Comparison of ENCODE assay signal across 21 cellular contexts in genomic region chr5:141518616-141519015, GRCh38. TPM values are rescaled to one million over a fixed set of nuclear protein-coding genes. Genes with fewer than 3 reads are reported as not detected.
A peak's percentile ranks its signal among the peaks of the same experiment; 100 is the strongest.
DNase-seq lines count a peak whose midpoint lies in the region; ATAC-seq, FAIRE-seq and TF ChIP-seq lines count a peak whose summit lies in the region.
"Had no signal": no experiment of that assay in that cellular context is flagged by ENCODE, and none has a peak within 500 bp of the region (broad histone marks: within the 10 kb centered on the region; RNA-seq: fewer than 3 reads in every experiment).

No MANE protein-coding gene starts in this region.

- 92 to 100% (median 97%) methylated on average over 1 of the region's 1 CpG for WGBS in heart left ventricle, 4 donors
- 100% methylated on average over 1 of the region's 1 CpG for WGBS in esophagus muscularis mucosa

- H3K36me3 Mint-ChIP-seq in astrocyte (ENCODE audit: low read depth, unreplicated experiment) = peaks cover 24% of the 10 kb centered on the region
- H3K36me3 Mint-ChIP-seq in nephron progenitor cell (ENCODE audit: low read depth) = peaks cover 74% of the 10 kb centered on the region

- DNase-seq in heart left ventricle = no peak
- no peak for DNase-seq in left ventricle myocardium superior
- DNase-seq in astrocyte (ENCODE audit: low read depth) = no peak
- no peak for DNase-seq in nephron progenitor cell
- DNase-seq in NCI-H526 treated with DMSO at 0.1 percent for 48 hours (lab: John Stamatoyannopoulos, UW) = no peak
- no peak for DNase-seq in esophagus muscularis mucosa (ENCODE audit: extremely low spot score)
- DNase-seq in ecto neural progenitor cell (ENCODE audit: low spot score) = no peak
- DNase-seq: activated CD4-positive, alpha-beta memory T cell treated with anti-CD3 and anti-CD28 coated beads, Interleukin-2, amount 10 ng/mL, durations not matched to agents 7 days and 5 days; activated T-cell treated with anti-CD3 and anti-CD28 coated beads, Interleukin-2, amount 50 U/mL, for 48 hours; brain microvascular endothelial cell; DMS153; naive thymus-derived CD4-positive, alpha-beta T cell; NCI-H1694 treated with DMSO at 0.1 percent for 48 hours; NCI-H446 had no signal

- no peaks in the 10 kb centered on the region for H4K20me1 ChIP-seq in astrocyte (ENCODE audit: insufficient read depth, low read length)

- TF ChIP-seq CTCF in heart left ventricle (IDR thresholded peaks at IDR 0.05) (no peak), astrocyte (IDR thresholded peaks at IDR 0.05; ENCODE audit: insufficient read depth, low read depth, low read length) (no peak), nephron progenitor cell (IDR thresholded peaks at IDR 0.05) (no peak), esophagus muscularis mucosa (IDR thresholded peaks at IDR 0.05) (no peak)

- H3K4me1 Mint-ChIP-seq in astrocyte (ENCODE audit: low read depth, unreplicated experiment) = peaks cover 73% of the 10 kb centered on the region
- H3K4me1 Mint-ChIP-seq in nephron progenitor cell = peaks cover 96% of the 10 kb centered on the region

- intact Hi-C loops in heart left ventricle (cut with DNase I) (no loop called here), left ventricle myocardium superior (cut with micrococcal nuclease) (no loop called here), esophagus muscularis mucosa (cut with DNase I) (no loop called here)

- H3K4me3 ChIP-seq in heart left ventricle = no peak overlapping the region
- H3K4me3 ChIP-seq in astrocyte (ENCODE audit: insufficient read depth, low read depth, low read length) = no peak overlapping the region
- no peak overlapping the region for H3K4me3 ChIP-seq in esophagus muscularis mucosa
- H3K4me3 ChIP-seq: suprapubic skin had no signal

- H3K4me1 ChIP-seq in heart left ventricle (peaks cover 20 to 90% (median 76%) of the 10 kb centered on the region in 12 donors), astrocyte (ENCODE audit: insufficient read depth, low read length) (peaks cover 44% of the 10 kb centered on the region), esophagus muscularis mucosa (peaks cover 63 to 85% (median 72%) of the 10 kb centered on the region in 4 donors)

- no peak for TF ChIP-seq POLR2A in heart left ventricle (IDR thresholded peaks at IDR 0.05)
- no peak for TF ChIP-seq POLR2A in esophagus muscularis mucosa (IDR thresholded peaks at IDR 0.05; ENCODE audit: low read depth)

- no peak overlapping the region for H3K9ac ChIP-seq in astrocyte (ENCODE audit: low read length)

- TF ChIP-seq EP300 in esophagus muscularis mucosa (IDR thresholded peaks at IDR 0.05) = no peak

- ATAC-seq in heart left ventricle (no peak), left ventricle myocardium superior (no peak), GM18520 (IDR thresholded peaks at IDR 0.05; ENCODE audit: unreplicated experiment) (no peak)
- ATAC-seq: left lobe of liver; naive thymus-derived CD4-positive, alpha-beta T cell had no signal

- no peaks in the 10 kb centered on the region for H3K27me3 Mint-ChIP-seq in astrocyte (ENCODE audit: low read depth, unreplicated experiment)
- H3K27me3 Mint-ChIP-seq in nephron progenitor cell (ENCODE audit: low read depth, poor library complexity) = no peaks in the 10 kb centered on the region
- H3K27me3 Mint-ChIP-seq: activated CD4-positive, alpha-beta memory T cell treated with anti-CD3 and anti-CD28 coated beads, Interleukin-2, amount 10 ng/mL, durations not matched to agents 7 days and 5 days; activated naive CD4-positive, alpha-beta T cell treated with anti-CD3 and anti-CD28 coated beads, Interleukin-2, amount 50 U/mL, for 24 hours; naive thymus-derived CD4-positive, alpha-beta T cell had no signal

- H3K9me3 Mint-ChIP-seq in astrocyte (ENCODE audit: unreplicated experiment) = no peaks in the 10 kb centered on the region
- no peaks in the 10 kb centered on the region for H3K9me3 Mint-ChIP-seq in nephron progenitor cell
- H3K9me3 Mint-ChIP-seq: activated CD4-positive, alpha-beta memory T cell treated with anti-CD3 and anti-CD28 coated beads, Interleukin-2, amount 10 ng/mL, durations not matched to agents 7 days and 5 days; activated naive CD4-positive, alpha-beta T cell treated with anti-CD3 and anti-CD28 coated beads, Interleukin-2, amount 50 U/mL, for 24 hours; CD14-positive monocyte had no signal

- FAIRE-seq in astrocyte (lab: Jason Lieb, UNC) = no peak
- FAIRE-seq: A204.1 had no signal

- peak overlapping the region in 7 of 12 donors; percentile 4 to 95 (median 85) for H3K27ac ChIP-seq in heart left ventricle
- no peak overlapping the region for H3K27ac ChIP-seq in astrocyte (ENCODE audit: low read depth, low read length)
- H3K27ac ChIP-seq in esophagus muscularis mucosa (replicated peaks in 1 of 4) = peak overlapping the region in 1 of 4 donors; percentile 65
- H3K27ac ChIP-seq: brain microvascular endothelial cell had no signal

- no peak overlapping the region for H2AFZ ChIP-seq in astrocyte (ENCODE audit: low read depth, low read length)

- no peak overlapping the region for H3K4me2 ChIP-seq in astrocyte (ENCODE audit: low read length)

- no peaks in the 10 kb centered on the region for H3K27me3 ChIP-seq in heart left ventricle
- no peaks in the 10 kb centered on the region for H3K27me3 ChIP-seq in astrocyte (ENCODE audit: insufficient read depth, low read length)
- no peaks in the 10 kb centered on the region for H3K27me3 ChIP-seq in esophagus muscularis mucosa
- H3K27me3 ChIP-seq: brain microvascular endothelial cell, suprapubic skin had no signal

- H3K9me3 ChIP-seq in heart left ventricle (no peaks in the 10 kb centered on the region), astrocyte (ENCODE audit: insufficient read depth, low read depth, low read length) (no peaks in the 10 kb centered on the region), esophagus muscularis mucosa (no peaks in the 10 kb centered on the region)
- H3K9me3 ChIP-seq: suprapubic skin had no signal

- H3K4me3 Mint-ChIP-seq in astrocyte (ENCODE audit: unreplicated experiment) (no peak overlapping the region), nephron progenitor cell (no peak overlapping the region)
- H3K4me3 Mint-ChIP-seq: activated CD4-positive, alpha-beta memory T cell treated with anti-CD3 and anti-CD28 coated beads, Interleukin-2, amount 10 ng/mL, durations not matched to agents 7 days and 5 days; activated naive CD4-positive, alpha-beta T cell treated with anti-CD3 and anti-CD28 coated beads, Interleukin-2, amount 50 U/mL, for 24 hours; CD14-positive monocyte; naive thymus-derived CD4-positive, alpha-beta T cell had no signal

- H3K27ac Mint-ChIP-seq in astrocyte (ENCODE audit: unreplicated experiment) (peak overlapping the region; percentile 53), nephron progenitor cell (peak overlapping the region; percentile 25)
- H3K27ac Mint-ChIP-seq: activated CD4-positive, alpha-beta memory T cell treated with anti-CD3 and anti-CD28 coated beads, Interleukin-2, amount 10 ng/mL, durations not matched to agents 7 days and 5 days had no signal

- H3K79me2 ChIP-seq in astrocyte (ENCODE audit: insufficient read depth, low read length) = peaks cover 8% of the 10 kb centered on the region

- H3K36me3 ChIP-seq in heart left ventricle = peaks cover 0 to 80% (median 23%) of the 10 kb centered on the region in 9 donors
- H3K36me3 ChIP-seq in astrocyte (ENCODE audit: insufficient read depth, low read length) = peaks cover 10% of the 10 kb centered on the region
- H3K36me3 ChIP-seq in esophagus muscularis mucosa = peaks cover 0 to 45% (median 29%) of the 10 kb centered on the region in 4 donors

RNA-seq across cellular contexts. Expression of gene PCDHGC5, which starts 29.7 kb away (rescaled TPM):
- total RNA-seq in heart left ventricle = 1 to 10 TPM; 1.5 to 5.4 (median 3.0) TPM
- polyA plus RNA-seq in heart left ventricle = 1 to 10 TPM in 1 of 2 donors, under 1 TPM in 1; 0.72 to 5.4 TPM
- total RNA-seq in left ventricle myocardium superior = 3.2 TPM
- total RNA-seq in astrocyte = 7.7 and 10.9 TPM in 2 replicates
- total RNA-seq in esophagus muscularis mucosa = 1 to 10 TPM in 3 of 4 donors, under 1 TPM in 1; 0.71 to 3.7 (median 1.4) TPM
- total RNA-seq: activated CD4-positive, alpha-beta memory T cell treated with anti-CD3 and anti-CD28 coated beads, Interleukin-2, amount 10 ng/mL, durations not matched to agents 7 days and 5 days; T-helper 1 cell treated with Interleukin-12 subunit alpha and Interleukin-12 subunit beta and Interleukin-4 antibody, amounts not matched to agents 30 ng/mL and 1 ng/mL, for 36 hours had no signal
- polyA plus RNA-seq: CD14-positive monocyte; naive thymus-derived CD4-positive, alpha-beta T cell had no signal

RNA-seq across cellular contexts. Expression of gene PCDHGC4, which starts 33.8 kb away (rescaled TPM):
- 10 to 100 TPM in 1 of 9 donors, 1 to 10 TPM in 8; 1.7 to 10.4 (median 2.9) TPM for total RNA-seq in heart left ventricle
- 1 to 10 TPM in 1 of 2 donors, under 1 TPM in 1; 0.39 to 4.2 TPM for polyA plus RNA-seq in heart left ventricle
- total RNA-seq in left ventricle myocardium superior = 2.5 TPM
- 6.6 and 7.4 TPM in 2 replicates for total RNA-seq in astrocyte
- total RNA-seq in esophagus muscularis mucosa = 1 to 10 TPM in 3 of 4 donors, under 1 TPM in 1; 0.91 to 3.3 (median 2.0) TPM
- total RNA-seq: activated CD4-positive, alpha-beta memory T cell treated with anti-CD3 and anti-CD28 coated beads, Interleukin-2, amount 10 ng/mL, durations not matched to agents 7 days and 5 days; T-helper 1 cell treated with Interleukin-12 subunit alpha and Interleukin-12 subunit beta and Interleukin-4 antibody, amounts not matched to agents 30 ng/mL and 1 ng/mL, for 36 hours had no signal
- polyA plus RNA-seq: CD14-positive monocyte; naive thymus-derived CD4-positive, alpha-beta T cell had no signal

RNA-seq across cellular contexts. Expression of gene PCDHGC3, which starts 42.9 kb away (rescaled TPM):
- 10 to 100 TPM; 12.3 to 32.5 (median 18.4) TPM for total RNA-seq in heart left ventricle
- 10 to 100 TPM; 23.3 to 34.8 TPM for polyA plus RNA-seq in heart left ventricle
- total RNA-seq in left ventricle myocardium superior = 13.4 TPM
- total RNA-seq in astrocyte = 84.7 and 100.0 TPM in 2 replicates
- 10 to 100 TPM; 56.5 to 81.1 (median 65.5) TPM for total RNA-seq in esophagus muscularis mucosa
- total RNA-seq: activated CD4-positive, alpha-beta memory T cell treated with anti-CD3 and anti-CD28 coated beads, Interleukin-2, amount 10 ng/mL, durations not matched to agents 7 days and 5 days; T-helper 1 cell treated with Interleukin-12 subunit alpha and Interleukin-12 subunit beta and Interleukin-4 antibody, amounts not matched to agents 30 ng/mL and 1 ng/mL, for 36 hours had no signal
